Comparison of ENCODE assay signal across 1 cellular context in genomic region chr1:230277201-230277771, GRCh38.
TF ChIP-seq lines count a peak whose summit lies in the region.

No MANE protein-coding gene starts in this region.

TF ChIP-seq in HepG2, 621 proteins besides CTCF, POLR2A, EP300 and RAD21 (continued from another document):
- TF ChIP-seq, protein P1, sequence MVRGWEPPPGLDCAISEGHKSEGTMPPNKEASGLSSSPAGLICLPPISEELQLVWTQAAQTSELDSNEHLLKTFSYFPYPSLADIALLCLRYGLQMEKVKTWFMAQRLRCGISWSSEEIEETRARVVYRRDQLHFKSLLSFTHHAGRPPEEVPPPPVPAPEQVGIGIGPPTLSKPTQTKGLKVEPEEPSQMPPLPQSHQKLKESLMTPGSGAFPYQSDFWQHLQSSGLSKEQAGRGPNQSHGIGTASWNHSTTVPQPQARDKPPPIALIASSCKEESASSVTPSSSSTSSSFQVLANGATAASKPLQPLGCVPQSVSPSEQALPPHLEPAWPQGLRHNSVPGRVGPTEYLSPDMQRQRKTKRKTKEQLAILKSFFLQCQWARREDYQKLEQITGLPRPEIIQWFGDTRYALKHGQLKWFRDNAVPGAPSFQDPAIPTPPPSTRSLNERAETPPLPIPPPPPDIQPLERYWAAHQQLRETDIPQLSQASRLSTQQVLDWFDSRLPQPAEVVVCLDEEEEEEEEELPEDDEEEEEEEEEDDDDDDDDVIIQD (CRISPR knock-in tag; IDR thresholded peaks at IDR 0.05; ENCODE audit: low read depth): no peak
- TF ChIP-seq SUZ12 (IDR thresholded peaks at IDR 0.05; ENCODE audit: low read depth, low read length) (no peak), BRD4 (CRISPR knock-in tag; IDR thresholded peaks at IDR 0.05) (no peak), SRY (CRISPR knock-in tag; IDR thresholded peaks at IDR 0.05) (no peak), UBTF (CRISPR knock-in tag; IDR thresholded peaks at IDR 0.05) (no peak), ZNF335 (CRISPR knock-in tag; IDR thresholded peaks at IDR 0.05) (no peak), ZNF556 (CRISPR knock-in tag; IDR thresholded peaks at IDR 0.05; ENCODE audit: borderline replicate concordance) (no peak), TBX2 (CRISPR knock-in tag; IDR thresholded peaks at IDR 0.05; ENCODE audit: borderline replicate concordance) (no peak), SALL1 (CRISPR knock-in tag; IDR thresholded peaks at IDR 0.05) (no peak), ZBTB1 (CRISPR knock-in tag; IDR thresholded peaks at IDR 0.05; ENCODE audit: borderline replicate concordance) (no peak), ZNF574 (CRISPR knock-in tag; IDR thresholded peaks at IDR 0.05) (no peak), BRCA1 (CRISPR knock-in tag; IDR thresholded peaks at IDR 0.05) (no peak), ZKSCAN8 (CRISPR knock-in tag; IDR thresholded peaks at IDR 0.05; ENCODE audit: borderline replicate concordance) (no peak), ASH2L (IDR thresholded peaks at IDR 0.05; ENCODE audit: insufficient read length, low read depth, low read length) (no peak), NFE2L2 (IDR thresholded peaks at IDR 0.05; ENCODE audit: low read length) (no peak), YEATS2 (CRISPR knock-in tag; IDR thresholded peaks at IDR 0.05; ENCODE audit: borderline replicate concordance) (no peak), ELF3 (CRISPR knock-in tag; IDR thresholded peaks at IDR 0.05) (no peak)
